ENCODE assay signal across 7 cellular contexts in genomic region chr19:45585158-45585577, GRCh38. TPM values are rescaled to one million over a fixed set of nuclear protein-coding genes. Genes with fewer than 3 reads are reported as not detected.
DNase-seq lines count a peak whose midpoint lies in the region; ATAC-seq lines count a peak whose summit lies in the region.

No MANE protein-coding gene starts in this region.

- no peak for DNase-seq in activated naive CD8-positive, alpha-beta T cell treated with anti-CD3 and anti-CD28 coated beads for 36 hours
- no peak for DNase-seq in immature natural killer cell
- no peak for DNase-seq in stimulated activated CD8-positive, alpha-beta memory T cell treated with anti-CD3 and anti-CD28 coated beads, Interleukin-4, amount 100 ng/mL, for 48 hours
- DNase-seq in NK-92 treated with Interleukin-12 subunit alpha and Interleukin-12 subunit beta, amount 100 ng/mL, for 24 hours (lab: John Stamatoyannopoulos, UW): no peak

- peak overlapping the region; percentile 97 for H3K27ac Mint-ChIP-seq in activated naive CD8-positive, alpha-beta T cell treated with anti-CD3 and anti-CD28 coated beads for 36 hours
- peak overlapping the region; percentile 90 to 99 (median 98) for H3K27ac Mint-ChIP-seq in immature natural killer cell

- no peak for ATAC-seq in GM21576 (IDR thresholded peaks at IDR 0.05; ENCODE audit: unreplicated experiment)

- H3K36me3 Mint-ChIP-seq in activated naive CD8-positive, alpha-beta T cell treated with anti-CD3 and anti-CD28 coated beads for 36 hours: peaks cover 25% of the 10 kb centered on the region
- peaks cover 0 to 3% (median 3%) of the 10 kb centered on the region in 3 donors for H3K36me3 Mint-ChIP-seq in immature natural killer cell

- H3K27ac ChIP-seq in HUES6 (ENCODE audit: low read depth, low read length) (0 out of 2 replicates have a peak overlapping the region, but pooled peaks have one; percentile 26), subcutaneous abdominal adipose tissue (ENCODE audit: low read depth, low read length) (peak overlapping the region; percentile 92)

- H3K4me1 Mint-ChIP-seq in activated naive CD8-positive, alpha-beta T cell treated with anti-CD3 and anti-CD28 coated beads for 36 hours: peaks cover 7% of the 10 kb centered on the region
- peaks cover 22 to 27% of the 10 kb centered on the region in 2 donors for H3K4me1 Mint-ChIP-seq in immature natural killer cell

- H3K4me3 ChIP-seq in HUES6 (ENCODE audit: low read depth, low read length): peak overlapping the region; percentile 86
- H3K4me3 ChIP-seq in subcutaneous abdominal adipose tissue (ENCODE audit: low read depth in 1 of 5, low read length in 5 of 5): peak overlapping the region; percentile 68 to 96 (median 86)

- H3K9ac ChIP-seq in HUES6 (ENCODE audit: low read length): no peak overlapping the region
- H3K9ac ChIP-seq in subcutaneous abdominal adipose tissue (ENCODE audit: low read length in 5 of 5): peak overlapping the region; percentile 64 to 99 (median 72)

- peaks cover 15% of the 10 kb centered on the region for H3K27me3 Mint-ChIP-seq in activated naive CD8-positive, alpha-beta T cell treated with anti-CD3 and anti-CD28 coated beads for 36 hours
- peaks cover 7 to 10% (median 10%) of the 10 kb centered on the region in 3 donors for H3K27me3 Mint-ChIP-seq in immature natural killer cell (ENCODE audit: low read depth in 3 of 3)

- H3K9me3 ChIP-seq in HUES6 (ENCODE audit: control insufficient read depth, insufficient read depth, low read depth, low read length) (no peaks in the 10 kb centered on the region), subcutaneous abdominal adipose tissue (ENCODE audit: control insufficient read depth in 5 of 5, low read length in 5 of 5) (peaks cover 0 to 2% (median 0%) of the 10 kb centered on the region in 5 donors)

- no peaks in the 10 kb centered on the region for H3K9me3 Mint-ChIP-seq in activated naive CD8-positive, alpha-beta T cell treated with anti-CD3 and anti-CD28 coated beads for 36 hours
- H3K9me3 Mint-ChIP-seq in immature natural killer cell: no peaks in the 10 kb centered on the region

- H3K4me1 ChIP-seq in HUES6 (ENCODE audit: control insufficient read depth, insufficient read depth, low read length) (no peaks in the 10 kb centered on the region), subcutaneous abdominal adipose tissue (ENCODE audit: control insufficient read depth in 5 of 5, insufficient read depth in 5 of 5, low read length in 5 of 5) (peaks cover 12 to 17% (median 13%) of the 10 kb centered on the region in 5 donors)

- H3K4me3 Mint-ChIP-seq in activated naive CD8-positive, alpha-beta T cell treated with anti-CD3 and anti-CD28 coated beads for 36 hours: peak overlapping the region; percentile 94
- peak overlapping the region; percentile 87 to 97 (median 94) for H3K4me3 Mint-ChIP-seq in immature natural killer cell

- H3K27me3 ChIP-seq in HUES6 (ENCODE audit: control insufficient read depth, insufficient read depth, low read length) (no peaks in the 10 kb centered on the region; the same call in 1 of the 2 replicates), subcutaneous abdominal adipose tissue (ENCODE audit: control insufficient read depth in 5 of 5, insufficient read depth in 4 of 5, low read length in 5 of 5) (peaks cover 0 to 7% (median 0%) of the 10 kb centered on the region in 5 donors)

- H3K36me3 ChIP-seq in HUES6 (ENCODE audit: control insufficient read depth, insufficient read depth, low read length) (no peaks in the 10 kb centered on the region), subcutaneous abdominal adipose tissue (ENCODE audit: control insufficient read depth in 5 of 5, insufficient read depth in 5 of 5, low read length in 5 of 5) (peaks cover 0 to 5% (median 0%) of the 10 kb centered on the region in 5 donors)

RNA-seq across cellular contexts. Expression of gene OPA3, which starts 0.6 kb away (rescaled TPM):
- 10 to 100 TPM; 14.7 to 15.1 TPM for total RNA-seq in activated naive CD8-positive, alpha-beta T cell treated with anti-CD3 and anti-CD28 coated beads for 36 hours
- polyA plus RNA-seq in immature natural killer cell: 10 to 100 TPM in 1 of 3 donors, 1 to 10 TPM in 1, not detected in 1; 3.3 to 18.4 TPM

RNA-seq across cellular contexts. Expression of gene GPR4, which starts 16.8 kb away (rescaled TPM):
- total RNA-seq in activated naive CD8-positive, alpha-beta T cell treated with anti-CD3 and anti-CD28 coated beads for 36 hours: not detected
- polyA plus RNA-seq in immature natural killer cell: not detected

RNA-seq across cellular contexts. Expression of gene EML2, which starts 54.0 kb away (rescaled TPM):
- total RNA-seq in activated naive CD8-positive, alpha-beta T cell treated with anti-CD3 and anti-CD28 coated beads for 36 hours: 10 to 100 TPM; 94.4 to 98.8 TPM
- 10 to 100 TPM; 11.9 to 24.7 (median 14.2) TPM for polyA plus RNA-seq in immature natural killer cell
